1 cellular context compared by ENCODE assay signal in the genomic region with DNA sequence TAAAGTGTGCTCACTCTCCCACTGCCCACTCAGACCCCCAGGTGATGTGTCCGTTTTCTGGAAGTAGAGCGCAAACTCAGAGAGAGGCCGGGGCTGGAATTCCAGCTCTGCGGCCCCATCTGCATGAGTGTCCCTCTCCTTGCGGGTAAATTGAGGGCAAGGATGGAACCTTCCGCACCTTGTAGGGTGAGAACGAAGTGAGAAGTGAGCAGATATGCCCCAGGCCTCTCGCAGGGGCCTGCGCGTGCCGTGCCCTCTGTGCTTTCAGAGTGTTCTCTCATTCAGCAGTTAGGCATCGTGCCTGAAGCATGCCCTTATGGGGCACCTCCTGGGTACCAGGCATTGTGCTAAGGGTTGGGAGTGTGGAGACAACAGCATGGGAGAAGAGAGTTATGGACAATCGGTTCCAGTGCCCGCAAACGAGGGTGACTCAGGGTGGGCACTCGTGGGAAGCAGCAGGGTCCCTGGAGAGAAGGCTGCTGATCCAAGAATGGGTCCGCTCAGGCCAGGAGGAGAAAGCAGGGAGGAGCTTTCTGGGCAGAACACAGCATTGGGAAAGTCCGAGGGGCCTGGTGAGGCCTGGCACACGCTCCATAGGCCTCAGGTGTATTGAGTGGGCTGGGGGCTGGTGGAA.
TF ChIP-seq lines count a peak whose summit lies in the region.

No MANE protein-coding gene starts in this region.

TF ChIP-seq in WTC11, 78 proteins besides CTCF, POLR2A, EP300 and RAD21 (continued from another document):
- TF ChIP-seq CDX4 (CRISPR knock-in tag; IDR thresholded peaks at IDR 0.05; ENCODE audit: borderline replicate concordance), result no peak
